In the genomic region with DNA sequence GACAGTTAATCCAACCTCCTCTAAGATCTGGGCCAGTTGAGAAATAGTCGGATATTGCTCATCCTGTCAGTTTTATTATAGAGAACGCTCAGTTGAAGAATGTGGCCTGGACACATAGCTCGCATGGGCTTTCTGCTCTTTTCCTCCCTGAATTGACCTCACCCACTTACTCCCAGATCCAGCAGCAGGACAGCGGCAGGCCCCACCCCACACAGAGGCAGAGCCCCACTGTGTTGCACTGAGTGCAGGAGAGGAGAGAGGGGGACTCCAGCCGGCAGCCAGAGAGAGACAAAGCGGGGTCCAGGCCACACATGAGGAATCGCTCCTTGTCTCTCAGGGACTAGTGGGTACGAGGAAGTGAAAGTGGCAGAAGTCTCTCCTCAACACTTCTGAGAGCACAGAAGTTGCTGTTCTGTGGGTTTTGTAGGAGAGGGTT, we compare ENCODE assay signal across 11 cellular contexts.
DNase-seq lines count a peak whose midpoint lies in the region; ATAC-seq, FAIRE-seq and TF ChIP-seq lines count a peak whose summit lies in the region.
"Had no signal": no experiment of that assay in that cellular context is flagged by ENCODE, and none has a peak within 500 bp of the region (broad histone marks: within the 10 kb centered on the region; RNA-seq: fewer than 3 reads in every experiment).

No MANE protein-coding gene starts in this region.

- H3K4ac ChIP-seq in trophoblast cell (ENCODE audit: low read depth, low read length): no peak overlapping the region

- H2AFZ ChIP-seq in trophoblast cell (ENCODE audit: insufficient read depth, low read length, poor library complexity): no peak overlapping the region

- no peaks in the 10 kb centered on the region for H3K27me3 ChIP-seq in brain microvascular endothelial cell (replicated peaks)
- H3K27me3 ChIP-seq in trophoblast cell (ENCODE audit: insufficient read depth, low read length): no peaks in the 10 kb centered on the region

- peaks cover 10 to 16% of the 10 kb centered on the region in 2 experiments for H3K4me1 ChIP-seq in trophoblast cell (ENCODE audit: control insufficient read depth in 1 of 2, insufficient read depth in 2 of 2, low read length in 2 of 2)

- H2AK5ac ChIP-seq in trophoblast cell (ENCODE audit: low read length): no peak overlapping the region

- no peaks in the 10 kb centered on the region for H3K4me1 Mint-ChIP-seq in activated CD4-positive, alpha-beta T cell treated with anti-CD3 and anti-CD28 coated beads, Interleukin-2, amount 10 ng/mL, durations not matched to agents 7 days and 5 days

- ATAC-seq in HG03175 (IDR thresholded peaks at IDR 0.05; ENCODE audit: unreplicated experiment): peak; percentile 69
- no peak for ATAC-seq in HG03097 (IDR thresholded peaks at IDR 0.05; ENCODE audit: low FRiP score, unreplicated experiment)
- ATAC-seq: activated CD8-positive, alpha-beta T cell treated with anti-CD3 and anti-CD28 coated beads, Interleukin-2, amount 10 ng/mL, durations not matched to agents 7 days and 5 days had no signal

- peaks cover 7% of the 10 kb centered on the region for H3K79me1 ChIP-seq in trophoblast cell (ENCODE audit: low read length)

- no peak overlapping the region for H2BK12ac ChIP-seq in trophoblast cell (ENCODE audit: low read length)

- no peak overlapping the region for H3K14ac ChIP-seq in trophoblast cell (ENCODE audit: low read length)

- H3K4me3 Mint-ChIP-seq in activated CD4-positive, alpha-beta T cell treated with anti-CD3 and anti-CD28 coated beads, Interleukin-2, amount 10 ng/mL, durations not matched to agents 7 days and 5 days: no peak overlapping the region
- H3K4me3 Mint-ChIP-seq: activated CD8-positive, alpha-beta T cell treated with anti-CD3 and anti-CD28 coated beads, Interleukin-2, amount 10 ng/mL, durations not matched to agents 7 days and 5 days had no signal

- no peak overlapping the region for H4K8ac ChIP-seq in trophoblast cell (ENCODE audit: low read depth, low read length)

- no peak overlapping the region for H3K4me3 ChIP-seq in brain microvascular endothelial cell (ENCODE audit: low read depth, low read length)
- no peak overlapping the region for H3K4me3 ChIP-seq in trophoblast cell (ENCODE audit: low read depth, low read length)

- H3K27ac Mint-ChIP-seq in activated CD4-positive, alpha-beta T cell treated with anti-CD3 and anti-CD28 coated beads, Interleukin-2, amount 10 ng/mL, durations not matched to agents 7 days and 5 days: no peak overlapping the region
- H3K27ac Mint-ChIP-seq: activated CD8-positive, alpha-beta T cell treated with anti-CD3 and anti-CD28 coated beads, Interleukin-2, amount 10 ng/mL, durations not matched to agents 7 days and 5 days had no signal

- H2BK120ac ChIP-seq in trophoblast cell (ENCODE audit: insufficient read depth, low read length, poor library complexity): no peak overlapping the region

- peaks cover 9% of the 10 kb centered on the region for H3K36me3 ChIP-seq in brain microvascular endothelial cell (replicated peaks)
- H3K36me3 ChIP-seq in trophoblast cell (ENCODE audit: control insufficient read depth in 1 of 2, insufficient read depth in 2 of 2, low read length in 2 of 2): peaks cover 3 to 7% of the 10 kb centered on the region in 2 experiments

- TF ChIP-seq CTCF in brain microvascular endothelial cell (IDR thresholded peaks at IDR 0.05; ENCODE audit: low read depth, low read length, missing control alignments): no peak

- TF ChIP-seq POLR2A in GM12891 (IDR thresholded peaks at IDR 0.05; ENCODE audit: low read depth, low read length): no peak

- H3K36me3 Mint-ChIP-seq in activated CD4-positive, alpha-beta T cell treated with anti-CD3 and anti-CD28 coated beads, Interleukin-2, amount 10 ng/mL, durations not matched to agents 7 days and 5 days (ENCODE audit: low read depth): no peaks in the 10 kb centered on the region

- POLR2A ChIA-PET in activated CD4-positive, alpha-beta T cell treated with anti-CD3 and anti-CD28 coated beads, Interleukin-2, amount 10 ng/mL, durations not matched to agents 7 days and 5 days (lab: Charles Lee): no interaction called here

- in situ Hi-C loops in brain microvascular endothelial cell (cut with HindIII; ENCODE audit: low pct_ligation_motif_present, low sequenced_read_pairs): no loop called here

- peaks cover 2% of the 10 kb centered on the region for H3K79me2 ChIP-seq in trophoblast cell (ENCODE audit: control insufficient read depth, insufficient read depth, low read length, poor library complexity)

- no peaks in the 10 kb centered on the region for H3K9me3 ChIP-seq in trophoblast cell (ENCODE audit: insufficient read depth, low read depth, low read length)

- no peak overlapping the region for H3K18ac ChIP-seq in trophoblast cell (ENCODE audit: low read length)

- CTCF ChIA-PET in activated CD4-positive, alpha-beta T cell treated with anti-CD3 and anti-CD28 coated beads, Interleukin-2, amount 10 ng/mL, durations not matched to agents 7 days and 5 days (lab: Charles Lee): interaction anchor here (0.6 to 1.2 kb wide), 3 partner anchors 14 to 1278 kb away, joined by 3 to 5 read pairs (median 3); no protein-coding TSS in a partner anchor

- H3K23ac ChIP-seq in trophoblast cell (ENCODE audit: low read length): no peak overlapping the region

- H3K9ac ChIP-seq in trophoblast cell (ENCODE audit: low read length): no peak overlapping the region

- no peaks in the 10 kb centered on the region for H3K9me3 Mint-ChIP-seq in activated CD4-positive, alpha-beta T cell treated with anti-CD3 and anti-CD28 coated beads, Interleukin-2, amount 10 ng/mL, durations not matched to agents 7 days and 5 days

- H4K12ac ChIP-seq in trophoblast cell (ENCODE audit: low read depth, low read length): no peak overlapping the region

- no peak overlapping the region for H2BK5ac ChIP-seq in trophoblast cell (ENCODE audit: low read depth, low read length, poor library complexity)

- no peak overlapping the region for H3K4me2 ChIP-seq in trophoblast cell (ENCODE audit: low read length)

- H4K91ac ChIP-seq in trophoblast cell (ENCODE audit: low read depth, low read length): no peak overlapping the region

- no CpG with 5 or more reads among the region's 8 CpGs for WGBS in trophoblast cell (ENCODE audit: extremely low coverage, insufficient coverage, insufficient read length)

- FAIRE-seq in GM12891 (lab: Jason Lieb, UNC): no peak

- H3K27ac ChIP-seq in brain microvascular endothelial cell: peak overlapping the region; percentile 4
- no peak overlapping the region for H3K27ac ChIP-seq in trophoblast cell (ENCODE audit: low read depth, low read length)

- peaks cover 7% of the 10 kb centered on the region for H3K27me3 Mint-ChIP-seq in activated CD4-positive, alpha-beta T cell treated with anti-CD3 and anti-CD28 coated beads, Interleukin-2, amount 10 ng/mL, durations not matched to agents 7 days and 5 days

- DNase-seq in GM12891 (ENCODE audit: insufficient read length, low spot score) (no peak), brain microvascular endothelial cell (no peak), trophoblast cell (peak; percentile 53 to 85), SK-N-DZ (ENCODE audit: low spot score) (no peak)
- no peak for DNase-seq in stimulated activated CD4-positive, alpha-beta T cell treated with anti-CD3 and anti-CD28 coated beads, Interleukin-15, amount 100 ng/mL, for 24 hours
- DNase-seq in activated CD4-positive, alpha-beta T cell treated with anti-CD3 and anti-CD28 coated beads, Interleukin-2, amount 10 ng/mL, durations not matched to agents 7 days and 5 days: no peak
- DNase-seq: activated CD8-positive, alpha-beta T cell treated with anti-CD3 and anti-CD28 coated beads, Interleukin-2, amount 10 ng/mL, durations not matched to agents 7 days and 5 days; caudate nucleus; stimulated activated naive CD4-positive, alpha-beta T cell had no signal

TF ChIP-seq in GM12891, 5 proteins besides CTCF, POLR2A, EP300 and RAD21:
- TF ChIP-seq PAX5 (IDR thresholded peaks at IDR 0.05; ENCODE audit: insufficient read depth, low read length, severe bottlenecking): no peak
- TF ChIP-seq SPI1 (IDR thresholded peaks at IDR 0.05; ENCODE audit: low read depth, low read length): peak; percentile 88

Comparison
In these comparisons a context has a peak if more than half of its experiments do, and no peak if none do; other contexts are left out.
1. DNase-seq: peak in trophoblast cell (2 of 2); none in GM12891 (single experiment), brain microvascular endothelial cell (single experiment), SK-N-DZ (single experiment), stimulated activated CD4-positive, alpha-beta T cell treated with anti-CD3 and anti-CD28 coated beads, Interleukin-15, amount 100 ng/mL, for 24 hours (single experiment) and activated CD4-positive, alpha-beta T cell treated with anti-CD3 and anti-CD28 coated beads, Interleukin-2, amount 10 ng/mL, durations not matched to agents 7 days and 5 days (single experiment).